ENCODE assay signal across 3 cellular contexts in the genomic region with DNA sequence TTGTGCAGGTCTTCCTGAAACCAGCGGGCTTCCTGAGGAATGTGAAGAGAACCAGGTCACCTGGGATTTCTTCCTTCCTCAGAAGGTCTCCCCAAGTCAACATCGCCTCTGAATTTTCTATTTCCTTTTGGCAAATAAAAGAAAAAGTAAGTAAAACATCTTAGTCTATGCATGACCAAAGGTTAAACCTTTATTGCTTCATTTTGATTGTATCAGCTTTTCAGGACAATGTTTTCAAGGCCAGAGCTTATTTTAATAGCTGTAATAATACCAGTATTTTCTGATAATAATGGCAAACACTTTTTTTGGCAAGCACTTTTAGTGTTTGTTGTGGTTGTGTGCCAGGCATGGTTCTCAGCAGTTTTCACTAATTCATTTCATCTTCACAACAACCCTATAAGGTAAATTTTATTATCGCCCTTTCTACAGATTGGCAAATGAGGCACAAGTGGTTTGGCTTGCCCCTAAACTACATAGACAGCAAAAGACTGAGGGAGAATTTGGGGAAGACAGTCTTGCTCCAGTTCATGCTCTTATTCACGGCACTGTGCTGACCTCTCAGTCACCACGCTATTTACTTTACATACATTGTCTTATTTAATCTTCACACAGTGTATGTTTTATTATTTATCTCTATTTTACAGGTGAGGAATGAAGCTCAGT.
TF ChIP-seq lines count a peak whose summit lies in the region.

No MANE protein-coding gene starts in this region.

TF ChIP-seq in SK-N-SH, 30 proteins besides CTCF, POLR2A, EP300 and RAD21:
- TF ChIP-seq CHD2 (IDR thresholded peaks at IDR 0.05; ENCODE audit: low read length, partially characterized antibody) (no peak), PBX3 (IDR thresholded peaks at IDR 0.05) (no peak), NFIC (IDR thresholded peaks at IDR 0.05; ENCODE audit: borderline replicate concordance) (no peak)

TF ChIP-seq in SK-N-SH treated with all-trans-retinoic acid at 6 μM for 48 hours, 23 proteins besides CTCF, POLR2A, EP300 and RAD21:
- TF ChIP-seq ISL1 (CRISPR knock-in tag; IDR thresholded peaks at IDR 0.05) = no peak
- TF ChIP-seq ZNF565 (CRISPR knock-in tag; conservative IDR thresholded peaks at IDR 0.05; ENCODE audit: low read depth) = no peak
- TF ChIP-seq ZC3H10 (CRISPR knock-in tag; IDR thresholded peaks at IDR 0.05) = no peak
- no peak for TF ChIP-seq ZNF70 (CRISPR knock-in tag; IDR thresholded peaks at IDR 0.05)
- TF ChIP-seq TOX (CRISPR knock-in tag; IDR thresholded peaks at IDR 0.05; ENCODE audit: borderline replicate concordance) = no peak
- TF ChIP-seq TCF4 (CRISPR knock-in tag; IDR thresholded peaks at IDR 0.05; ENCODE audit: borderline replicate concordance) = no peak
- no peak for TF ChIP-seq CSDC2 (CRISPR knock-in tag; IDR thresholded peaks at IDR 0.05)
- no peak for TF ChIP-seq BACH2 (CRISPR knock-in tag; IDR thresholded peaks at IDR 0.05; ENCODE audit: borderline replicate concordance)
- TF ChIP-seq, protein P1, sequence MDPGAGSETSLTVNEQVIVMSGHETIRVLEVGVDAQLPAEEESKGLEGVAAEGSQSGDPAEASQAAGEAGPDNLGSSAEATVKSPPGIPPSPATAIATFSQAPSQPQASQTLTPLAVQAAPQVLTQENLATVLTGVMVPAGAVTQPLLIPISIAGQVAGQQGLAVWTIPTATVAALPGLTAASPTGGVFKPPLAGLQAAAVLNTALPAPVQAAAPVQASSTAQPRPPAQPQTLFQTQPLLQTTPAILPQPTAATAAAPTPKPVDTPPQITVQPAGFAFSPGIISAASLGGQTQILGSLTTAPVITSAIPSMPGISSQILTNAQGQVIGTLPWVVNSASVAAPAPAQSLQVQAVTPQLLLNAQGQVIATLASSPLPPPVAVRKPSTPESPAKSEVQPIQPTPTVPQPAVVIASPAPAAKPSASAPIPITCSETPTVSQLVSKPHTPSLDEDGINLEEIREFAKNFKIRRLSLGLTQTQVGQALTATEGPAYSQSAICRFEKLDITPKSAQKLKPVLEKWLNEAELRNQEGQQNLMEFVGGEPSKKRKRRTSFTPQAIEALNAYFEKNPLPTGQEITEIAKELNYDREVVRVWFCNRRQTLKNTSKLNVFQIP (CRISPR knock-in tag; IDR thresholded peaks at IDR 0.05; ENCODE audit: borderline replicate concordance, low read depth) = no peak
- TF ChIP-seq PPARA (CRISPR knock-in tag; IDR thresholded peaks at IDR 0.05; ENCODE audit: borderline replicate concordance) = no peak
- TF ChIP-seq RARB (CRISPR knock-in tag; IDR thresholded peaks at IDR 0.05) = no peak
- no peak for TF ChIP-seq ESRRG (CRISPR knock-in tag; IDR thresholded peaks at IDR 0.05)
- no peak for TF ChIP-seq ZFP3 (CRISPR knock-in tag; IDR thresholded peaks at IDR 0.05)
- no peak for TF ChIP-seq ZNF8 (CRISPR knock-in tag; IDR thresholded peaks at IDR 0.05)
- no peak for TF ChIP-seq ARNTL (CRISPR knock-in tag; IDR thresholded peaks at IDR 0.05; ENCODE audit: borderline replicate concordance, low read depth)
- TF ChIP-seq GLIS3 (CRISPR knock-in tag; IDR thresholded peaks at IDR 0.05) = no peak
- TF ChIP-seq ZFP30 (CRISPR knock-in tag; IDR thresholded peaks at IDR 0.05) = no peak
- TF ChIP-seq, protein P2, sequence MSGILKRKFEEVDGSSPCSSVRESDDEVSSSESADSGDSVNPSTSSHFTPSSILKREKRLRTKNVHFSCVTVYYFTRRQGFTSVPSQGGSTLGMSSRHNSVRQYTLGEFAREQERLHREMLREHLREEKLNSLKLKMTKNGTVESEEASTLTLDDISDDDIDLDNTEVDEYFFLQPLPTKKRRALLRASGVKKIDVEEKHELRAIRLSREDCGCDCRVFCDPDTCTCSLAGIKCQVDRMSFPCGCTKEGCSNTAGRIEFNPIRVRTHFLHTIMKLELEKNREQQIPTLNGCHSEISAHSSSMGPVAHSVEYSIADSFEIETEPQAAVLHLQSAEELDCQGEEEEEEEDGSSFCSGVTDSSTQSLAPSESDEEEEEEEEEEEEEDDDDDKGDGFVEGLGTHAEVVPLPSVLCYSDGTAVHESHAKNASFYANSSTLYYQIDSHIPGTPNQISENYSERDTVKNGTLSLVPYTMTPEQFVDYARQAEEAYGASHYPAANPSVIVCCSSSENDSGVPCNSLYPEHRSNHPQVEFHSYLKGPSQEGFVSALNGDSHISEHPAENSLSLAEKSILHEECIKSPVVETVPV (CRISPR knock-in tag; IDR thresholded peaks at IDR 0.05) = no peak
- TF ChIP-seq PATZ1 (CRISPR knock-in tag; IDR thresholded peaks at IDR 0.05; ENCODE audit: borderline replicate concordance) = no peak
- TF ChIP-seq, protein P3, sequence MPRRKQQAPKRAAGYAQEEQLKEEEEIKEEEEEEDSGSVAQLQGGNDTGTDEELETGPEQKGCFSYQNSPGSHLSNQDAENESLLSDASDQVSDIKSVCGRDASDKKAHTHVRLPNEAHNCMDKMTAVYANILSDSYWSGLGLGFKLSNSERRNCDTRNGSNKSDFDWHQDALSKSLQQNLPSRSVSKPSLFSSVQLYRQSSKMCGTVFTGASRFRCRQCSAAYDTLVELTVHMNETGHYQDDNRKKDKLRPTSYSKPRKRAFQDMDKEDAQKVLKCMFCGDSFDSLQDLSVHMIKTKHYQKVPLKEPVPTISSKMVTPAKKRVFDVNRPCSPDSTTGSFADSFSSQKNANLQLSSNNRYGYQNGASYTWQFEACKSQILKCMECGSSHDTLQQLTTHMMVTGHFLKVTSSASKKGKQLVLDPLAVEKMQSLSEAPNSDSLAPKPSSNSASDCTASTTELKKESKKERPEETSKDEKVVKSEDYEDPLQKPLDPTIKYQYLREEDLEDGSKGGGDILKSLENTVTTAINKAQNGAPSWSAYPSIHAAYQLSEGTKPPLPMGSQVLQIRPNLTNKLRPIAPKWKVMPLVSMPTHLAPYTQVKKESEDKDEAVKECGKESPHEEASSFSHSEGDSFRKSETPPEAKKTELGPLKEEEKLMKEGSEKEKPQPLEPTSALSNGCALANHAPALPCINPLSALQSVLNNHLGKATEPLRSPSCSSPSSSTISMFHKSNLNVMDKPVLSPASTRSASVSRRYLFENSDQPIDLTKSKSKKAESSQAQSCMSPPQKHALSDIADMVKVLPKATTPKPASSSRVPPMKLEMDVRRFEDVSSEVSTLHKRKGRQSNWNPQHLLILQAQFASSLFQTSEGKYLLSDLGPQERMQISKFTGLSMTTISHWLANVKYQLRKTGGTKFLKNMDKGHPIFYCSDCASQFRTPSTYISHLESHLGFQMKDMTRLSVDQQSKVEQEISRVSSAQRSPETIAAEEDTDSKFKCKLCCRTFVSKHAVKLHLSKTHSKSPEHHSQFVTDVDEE (CRISPR knock-in tag; IDR thresholded peaks at IDR 0.05) = no peak

TF ChIP-seq in H1, 55 proteins besides CTCF, POLR2A, EP300 and RAD21:
- TF ChIP-seq TAF1 (IDR thresholded peaks at IDR 0.05; ENCODE audit: low read depth, low read length) = no peak
- TF ChIP-seq BACH1 (IDR thresholded peaks at IDR 0.05; ENCODE audit: low read length) = no peak
- TF ChIP-seq JUND (IDR thresholded peaks at IDR 0.05; ENCODE audit: low read length) = no peak
- no peak for TF ChIP-seq SP2 (IDR thresholded peaks at IDR 0.05; ENCODE audit: low read length)
- no peak for TF ChIP-seq CREB1 (IDR thresholded peaks at IDR 0.05)
